2 cellular contexts compared by ENCODE assay signal in genomic region chr10:80504158-80504811, GRCh38.
A peak's percentile ranks its signal among the peaks of the same experiment; 100 is the strongest.
TF ChIP-seq lines count a peak whose summit lies in the region.

No MANE protein-coding gene starts in this region.

TF ChIP-seq in K562, 482 proteins besides CTCF, POLR2A, EP300 and RAD21 (continued from another document and continues in another):
- TF ChIP-seq ZNF274 (IDR thresholded peaks at IDR 0.05; ENCODE audit: borderline replicate concordance, low read depth, low read length) (peak; percentile 55; the same call in 1 of the 2 replicates), CCAR2 (IDR thresholded peaks at IDR 0.05; ENCODE audit: low read depth, low read length) (no peak), MLLT1 (IDR thresholded peaks at IDR 0.05) (no peak), HINFP (tag; conservative IDR thresholded peaks at IDR 0.05; ENCODE audit: low read depth) (no peak), ZNF24 (IDR thresholded peaks at IDR 0.05) (no peak), GABPB1 (CRISPR knock-in tag; IDR thresholded peaks at IDR 0.05) (no peak), ELF1 (tag; IDR thresholded peaks at IDR 0.05) (no peak), PML (IDR thresholded peaks at IDR 0.05; ENCODE audit: low read length) (peak; percentile 80), KLF10 (CRISPR knock-in tag; IDR thresholded peaks at IDR 0.05) (no peak), SMARCE1 (IDR thresholded peaks at IDR 0.05) (peak; percentile 64; the same call in 1 of the 2 replicates), RBM22 (IDR thresholded peaks at IDR 0.05; ENCODE audit: low read depth, low read length, poor library complexity, severe bottlenecking) (no peak), KLF1 (tag; IDR thresholded peaks at IDR 0.05) (no peak), ZNF174 (CRISPR knock-in tag; IDR thresholded peaks at IDR 0.05) (no peak), CHD1 (IDR thresholded peaks at IDR 0.05; ENCODE audit: low read length) (no peak), ZNF347 (CRISPR knock-in tag; IDR thresholded peaks at IDR 0.05; ENCODE audit: low read depth) (no peak), ETS2 (tag; IDR thresholded peaks at IDR 0.05; ENCODE audit: borderline replicate concordance, poor library complexity, severe bottlenecking) (no peak), SRSF3 (IDR thresholded peaks at IDR 0.05; ENCODE audit: insufficient read depth, low read length) (no peak), ZNF224 (CRISPR knock-in tag; IDR thresholded peaks at IDR 0.05) (0 out of 2 replicates have a peak, but pooled peaks have one; percentile 38), ZBTB34 (CRISPR knock-in tag; IDR thresholded peaks at IDR 0.05) (no peak), FOXA3 (CRISPR knock-in tag; conservative IDR thresholded peaks at IDR 0.05 in 1 of 2, IDR thresholded peaks at IDR 0.05 in 1 of 2) (no peak), PHB2 (IDR thresholded peaks at IDR 0.05; ENCODE audit: low read depth) (peak; percentile 78; the same call in 1 of the 2 replicates), ZBTB43 (CRISPR knock-in tag; IDR thresholded peaks at IDR 0.05) (no peak), MNT (conservative IDR thresholded peaks at IDR 0.05) (peak in 1 of 2 experiments; percentile 18; a peak in 1 of 4 replicates)

TF ChIP-seq in HepG2, 621 proteins besides CTCF, POLR2A, EP300 and RAD21 (continued from another document and continues in another):
- TF ChIP-seq ELK4 (CRISPR knock-in tag; IDR thresholded peaks at IDR 0.05; ENCODE audit: borderline replicate concordance), result no peak
- no peak for TF ChIP-seq ZNF614 (CRISPR knock-in tag; IDR thresholded peaks at IDR 0.05; ENCODE audit: borderline replicate concordance)
- TF ChIP-seq ZNF230 (CRISPR knock-in tag; IDR thresholded peaks at IDR 0.05), result no peak
- TF ChIP-seq ERF (CRISPR knock-in tag; IDR thresholded peaks at IDR 0.05), result no peak
- no peak for TF ChIP-seq ZNF83 (CRISPR knock-in tag; IDR thresholded peaks at IDR 0.05; ENCODE audit: borderline replicate concordance)
- TF ChIP-seq ZNF773 (CRISPR knock-in tag; IDR thresholded peaks at IDR 0.05; ENCODE audit: borderline replicate concordance), result no peak
- no peak for TF ChIP-seq ZFX (CRISPR knock-in tag; IDR thresholded peaks at IDR 0.05; ENCODE audit: low read depth)
- TF ChIP-seq CREB3 (CRISPR knock-in tag; IDR thresholded peaks at IDR 0.05), result no peak
- no peak for TF ChIP-seq HMGXB4 (CRISPR knock-in tag; IDR thresholded peaks at IDR 0.05; ENCODE audit: borderline replicate concordance in 1 of 2, low read depth in 1 of 2)
- TF ChIP-seq NR2F6 (IDR thresholded peaks at IDR 0.05), result no peak
- peak; percentile 5; the same call in 1 of the 2 replicates for TF ChIP-seq NR2F6 (CRISPR knock-in tag; IDR thresholded peaks at IDR 0.05)
- TF ChIP-seq YY1 (IDR thresholded peaks at IDR 0.05; ENCODE audit: insufficient read depth, insufficient replicate concordance, low read depth, low read length), result no peak
- TF ChIP-seq ZNF350 (CRISPR knock-in tag; IDR thresholded peaks at IDR 0.05; ENCODE audit: borderline replicate concordance, low read depth), result no peak
- TF ChIP-seq ARNTL (CRISPR knock-in tag; IDR thresholded peaks at IDR 0.05), result no peak
- no peak for TF ChIP-seq HNRNPLL (IDR thresholded peaks at IDR 0.05; ENCODE audit: low read depth, low read length, poor library complexity, severe bottlenecking)
- no peak for TF ChIP-seq SIX1 (CRISPR knock-in tag; IDR thresholded peaks at IDR 0.05; ENCODE audit: borderline replicate concordance)
- no peak for TF ChIP-seq FOXP1 (IDR thresholded peaks at IDR 0.05)
- TF ChIP-seq FOXP1 (CRISPR knock-in tag; IDR thresholded peaks at IDR 0.05), result no peak
- no peak for TF ChIP-seq ZNF775 (CRISPR knock-in tag; IDR thresholded peaks at IDR 0.05; ENCODE audit: borderline replicate concordance)
- no peak for TF ChIP-seq ZNF782 (CRISPR knock-in tag; IDR thresholded peaks at IDR 0.05; ENCODE audit: borderline replicate concordance)
- no peak for TF ChIP-seq CENPX (CRISPR knock-in tag; IDR thresholded peaks at IDR 0.05)
- no peak for TF ChIP-seq SOX6 (IDR thresholded peaks at IDR 0.05)
- peak; percentile 17; the same call in 1 of the 2 replicates for TF ChIP-seq SOX6 (CRISPR knock-in tag; IDR thresholded peaks at IDR 0.05)
- TF ChIP-seq ZNF274 (CRISPR knock-in tag; IDR thresholded peaks at IDR 0.05), result no peak
- no peak for TF ChIP-seq ISL2 (CRISPR knock-in tag; IDR thresholded peaks at IDR 0.05)
- no peak for TF ChIP-seq ZFP91 (CRISPR knock-in tag; IDR thresholded peaks at IDR 0.05; ENCODE audit: borderline replicate concordance)
- TF ChIP-seq ZNF598 (CRISPR knock-in tag; IDR thresholded peaks at IDR 0.05; ENCODE audit: borderline replicate concordance), result no peak
- no peak for TF ChIP-seq SP140L (CRISPR knock-in tag; IDR thresholded peaks at IDR 0.05; ENCODE audit: borderline replicate concordance)
- no peak for TF ChIP-seq ZNF883 (CRISPR knock-in tag; IDR thresholded peaks at IDR 0.05; ENCODE audit: not compliant biosample characterization)
- TF ChIP-seq ZNF24 (IDR thresholded peaks at IDR 0.05), result no peak
- TF ChIP-seq NBN (conservative IDR thresholded peaks at IDR 0.05), result no peak
- TF ChIP-seq MEF2D (CRISPR knock-in tag; IDR thresholded peaks at IDR 0.05), result 0 out of 2 replicates have a peak, but pooled peaks have one; percentile 20
- TF ChIP-seq ZKSCAN1 (IDR thresholded peaks at IDR 0.05; ENCODE audit: low read length), result no peak
- no peak for TF ChIP-seq PCBP1 (IDR thresholded peaks at IDR 0.05; ENCODE audit: borderline replicate concordance, low read depth, low read length)
- no peak for TF ChIP-seq ZNF264 (CRISPR knock-in tag; IDR thresholded peaks at IDR 0.05)
- TF ChIP-seq ZNF747 (CRISPR knock-in tag; IDR thresholded peaks at IDR 0.05; ENCODE audit: borderline replicate concordance), result 0 out of 2 replicates have a peak, but pooled peaks have one; percentile 28
- no peak for TF ChIP-seq ZNF205 (CRISPR knock-in tag; IDR thresholded peaks at IDR 0.05)
- no peak for TF ChIP-seq NFIB (CRISPR knock-in tag; IDR thresholded peaks at IDR 0.05; ENCODE audit: borderline replicate concordance)
- no peak for TF ChIP-seq ISX (CRISPR knock-in tag; conservative IDR thresholded peaks at IDR 0.05)
- TF ChIP-seq KLF15 (CRISPR knock-in tag; IDR thresholded peaks at IDR 0.05; ENCODE audit: borderline replicate concordance), result no peak
- no peak for TF ChIP-seq ZNF235 (CRISPR knock-in tag; IDR thresholded peaks at IDR 0.05; ENCODE audit: borderline replicate concordance)
- TF ChIP-seq MED8 (CRISPR knock-in tag; IDR thresholded peaks at IDR 0.05; ENCODE audit: insufficient replicate concordance), result no peak
- no peak for TF ChIP-seq NFIC (IDR thresholded peaks at IDR 0.05; ENCODE audit: low read length)
- TF ChIP-seq KMT2B (CRISPR knock-in tag; IDR thresholded peaks at IDR 0.05), result no peak
- TF ChIP-seq ZNF577 (CRISPR knock-in tag; IDR thresholded peaks at IDR 0.05; ENCODE audit: borderline replicate concordance, low read depth), result no peak
- TF ChIP-seq ZNF407 (CRISPR knock-in tag; IDR thresholded peaks at IDR 0.05; ENCODE audit: not compliant biosample characterization), result no peak
- TF ChIP-seq MTF2 (CRISPR knock-in tag; IDR thresholded peaks at IDR 0.05; ENCODE audit: borderline replicate concordance), result no peak
- no peak for TF ChIP-seq ZNF563 (CRISPR knock-in tag; IDR thresholded peaks at IDR 0.05)
- TF ChIP-seq ZNF761 (CRISPR knock-in tag; conservative IDR thresholded peaks at IDR 0.05), result no peak
- TF ChIP-seq ZNF232 (CRISPR knock-in tag; IDR thresholded peaks at IDR 0.05; ENCODE audit: borderline replicate concordance), result no peak
- no peak for TF ChIP-seq KAT2B (IDR thresholded peaks at IDR 0.05; ENCODE audit: borderline replicate concordance, low read depth, low read length)
- no peak for TF ChIP-seq REXO4 (CRISPR knock-in tag; IDR thresholded peaks at IDR 0.05; ENCODE audit: borderline replicate concordance)
